Comparison of ENCODE assay signal across 23 cellular contexts in the genomic region with DNA sequence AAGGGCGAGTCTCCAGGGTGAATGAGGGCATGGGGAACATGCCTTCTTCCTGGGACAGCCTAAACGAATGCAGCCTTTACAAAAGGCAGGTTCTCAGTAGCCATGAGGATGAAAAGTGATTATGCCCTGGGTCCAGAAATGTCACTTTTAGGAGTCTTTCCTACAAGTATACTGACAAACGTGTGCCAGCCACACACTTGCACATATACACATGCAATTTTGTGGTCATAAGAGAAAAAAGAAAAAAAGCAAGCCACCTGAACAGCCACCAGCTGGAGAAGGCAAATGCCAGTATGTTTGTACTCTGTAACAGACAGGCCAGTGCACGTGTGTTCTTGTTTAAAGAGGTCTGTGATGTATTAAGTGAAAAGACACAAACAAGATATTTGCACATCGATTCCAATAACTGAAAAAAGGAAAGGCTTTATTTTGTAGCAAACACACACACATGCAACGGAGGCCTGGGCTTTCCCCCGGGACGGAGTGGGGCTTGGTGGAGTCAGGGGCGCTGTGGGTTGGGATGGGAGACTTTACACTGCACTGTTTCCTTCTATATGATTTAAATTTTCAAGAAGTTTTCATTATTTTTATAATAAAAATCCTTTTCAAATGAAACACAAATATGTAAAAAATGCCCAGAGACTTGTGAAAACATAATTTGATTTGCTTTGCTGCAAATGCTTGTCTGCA.
DNase-seq lines count a peak whose midpoint lies in the region; ATAC-seq, FAIRE-seq and TF ChIP-seq lines count a peak whose summit lies in the region.
"Had no signal": no experiment of that assay in that cellular context is flagged by ENCODE, and none has a peak within 500 bp of the region (broad histone marks: within the 10 kb centered on the region; RNA-seq: fewer than 3 reads in every experiment).

No MANE protein-coding gene starts in this region.

- H3K27me3 ChIP-seq in layer of hippocampus (ENCODE audit: control insufficient read depth, insufficient read depth, low read length) = no peaks in the 10 kb centered on the region

- ATAC-seq in GM21529 (IDR thresholded peaks at IDR 0.05; ENCODE audit: unreplicated experiment) = no peak
- ATAC-seq: left ventricle myocardium superior; naive thymus-derived CD4-positive, alpha-beta T cell had no signal

- H3K4me1 Mint-ChIP-seq in activated T-helper 1 cell treated with anti-CD3 and anti-CD28 coated beads, Interleukin-12 subunit alpha, Interleukin-12 subunit beta, Interleukin-2, Interleukin-4 antibody, amounts not matched to agents 30 ng/mL and 10 ng/mL and 1 ng/mL, durations not matched to agents 14 hours and 24 hours and 36 hours (ENCODE audit: low read depth) = peaks cover 51% of the 10 kb centered on the region

- H3K27ac ChIP-seq in layer of hippocampus (ENCODE audit: low read depth, low read length) = peak overlapping the region; percentile 60

- H3K27ac Mint-ChIP-seq in activated T-helper 1 cell treated with anti-CD3 and anti-CD28 coated beads, Interleukin-12 subunit alpha, Interleukin-12 subunit beta, Interleukin-2, Interleukin-4 antibody, amounts not matched to agents 30 ng/mL and 10 ng/mL and 1 ng/mL, durations not matched to agents 14 hours and 24 hours and 36 hours = peak overlapping the region; percentile 19
- H3K27ac Mint-ChIP-seq: type B pancreatic cell had no signal

- peak; percentile 1 for DNase-seq in AG20443 (ENCODE audit: low spot score)
- DNase-seq in GM12891 (ENCODE audit: insufficient read length, low spot score) = no peak
- DNase-seq in activated T-helper 1 cell treated with anti-CD3 and anti-CD28 coated beads, Interleukin-12 subunit alpha, Interleukin-12 subunit beta, Interleukin-2, Interleukin-4 antibody, amounts not matched to agents 30 ng/mL and 10 ng/mL and 1 ng/mL, durations not matched to agents 14 hours and 24 hours and 36 hours (ENCODE audit: low spot score) = no peak
- DNase-seq in DMS79 (lab: John Stamatoyannopoulos, UW) = no peak
- no peak for DNase-seq in NCI-H2081 treated with DMSO at 0.1 percent for 48 hours (lab: John Stamatoyannopoulos, UW)
- no peak for DNase-seq in GM10266 (ENCODE audit: extremely low spot score)
- DNase-seq: activated CD4-positive, alpha-beta T cell treated with anti-CD3 and anti-CD28 coated beads, Interleukin-2, amount 50 U/mL, for 48 hours; activated effector memory CD4-positive, alpha-beta T cell treated with anti-CD3 and anti-CD28 coated beads, Interleukin-2, amount 50 U/mL, for 16 hours; Caco-2; cerebellar nuclear complex; glutamatergic neuron; GOT3; islet precursor cell; left ventricle myocardium superior; midbrain; naive thymus-derived CD4-positive, alpha-beta T cell; NCI-H1105 treated with DMSO at 0.1 percent for 48 hours; NCI-H1930; NCI-H774 had no signal

- peak; percentile 57; the same call in 1 of the 2 replicates for TF ChIP-seq POLR2A in GM12891 (IDR thresholded peaks at IDR 0.05; ENCODE audit: low read depth, low read length)

- TF ChIP-seq CTCF in GM10266 (IDR thresholded peaks at IDR 0.05; ENCODE audit: control insufficient read depth, insufficient read depth, low read depth, missing control alignments) = no peak

- H3K27me3 Mint-ChIP-seq in activated T-helper 1 cell treated with anti-CD3 and anti-CD28 coated beads, Interleukin-12 subunit alpha, Interleukin-12 subunit beta, Interleukin-2, Interleukin-4 antibody, amounts not matched to agents 30 ng/mL and 10 ng/mL and 1 ng/mL, durations not matched to agents 14 hours and 24 hours and 36 hours (ENCODE audit: insufficient read depth) = peaks cover 1% of the 10 kb centered on the region
- H3K27me3 Mint-ChIP-seq: naive thymus-derived CD4-positive, alpha-beta T cell had no signal

- H3K4me3 Mint-ChIP-seq in activated T-helper 1 cell treated with anti-CD3 and anti-CD28 coated beads, Interleukin-12 subunit alpha, Interleukin-12 subunit beta, Interleukin-2, Interleukin-4 antibody, amounts not matched to agents 30 ng/mL and 10 ng/mL and 1 ng/mL, durations not matched to agents 14 hours and 24 hours and 36 hours = no peak overlapping the region
- H3K4me3 Mint-ChIP-seq: type B pancreatic cell had no signal

- intact Hi-C loops in activated T-helper 1 cell treated with anti-CD3 and anti-CD28 coated beads, Interleukin-12 subunit alpha, Interleukin-12 subunit beta, Interleukin-2, Interleukin-4 antibody, amounts not matched to agents 30 ng/mL and 10 ng/mL and 1 ng/mL, durations not matched to agents 14 hours and 24 hours and 36 hours (cut with micrococcal nuclease) = loop anchor here (1.0 kb wide), 1 partner anchor 56 kb away; no protein-coding TSS in a partner anchor

- H3K9me3 Mint-ChIP-seq in activated T-helper 1 cell treated with anti-CD3 and anti-CD28 coated beads, Interleukin-12 subunit alpha, Interleukin-12 subunit beta, Interleukin-2, Interleukin-4 antibody, amounts not matched to agents 30 ng/mL and 10 ng/mL and 1 ng/mL, durations not matched to agents 14 hours and 24 hours and 36 hours = no peaks in the 10 kb centered on the region
- H3K9me3 Mint-ChIP-seq: naive thymus-derived CD4-positive, alpha-beta T cell; type B pancreatic cell had no signal

- FAIRE-seq in GM12891 (lab: Jason Lieb, UNC) = peak; percentile 47
- FAIRE-seq: TTC549 had no signal

- H3K36me3 Mint-ChIP-seq in activated T-helper 1 cell treated with anti-CD3 and anti-CD28 coated beads, Interleukin-12 subunit alpha, Interleukin-12 subunit beta, Interleukin-2, Interleukin-4 antibody, amounts not matched to agents 30 ng/mL and 10 ng/mL and 1 ng/mL, durations not matched to agents 14 hours and 24 hours and 36 hours (ENCODE audit: low read depth) = peaks cover 6% of the 10 kb centered on the region
- H3K36me3 Mint-ChIP-seq: type B pancreatic cell had no signal

TF ChIP-seq in GM12891, 5 proteins besides CTCF, POLR2A, EP300 and RAD21:
- peak; percentile 26; the same call in 1 of the 2 replicates for TF ChIP-seq POLR2AphosphoS5 (IDR thresholded peaks at IDR 0.05; ENCODE audit: low read depth, low read length)
- no peak for TF ChIP-seq POU2F2 (IDR thresholded peaks at IDR 0.05; ENCODE audit: low read depth, low read length)
TF ChIP-seq in GM12891: peak in this region for 1.
